In genomic region chr5:103114440-103114839, GRCh38 we compare ENCODE assay signal across 23 cellular contexts. TPM values are rescaled to one million over a fixed set of nuclear protein-coding genes. Genes with fewer than 3 reads are reported as not detected.
A peak's percentile ranks its signal among the peaks of the same experiment; 100 is the strongest.
DNase-seq lines count a peak whose midpoint lies in the region; ATAC-seq and TF ChIP-seq lines count a peak whose summit lies in the region.
"Had no signal": no experiment of that assay in that cellular context is flagged by ENCODE, and none has a peak within 500 bp of the region (broad histone marks: within the 10 kb centered on the region; RNA-seq: fewer than 3 reads in every experiment).

No MANE protein-coding gene starts in this region.

- intact Hi-C loops in testis (cut with DNase I; ENCODE audit: low total_unique reads), result no loop called here
- intact Hi-C loops in CD8-positive, alpha-beta T cell (cut with DNase I, micrococcal nuclease), result no loop called here

- H3K36me3 Mint-ChIP-seq in CD8-positive, alpha-beta T cell, result peaks cover 4% of the 10 kb centered on the region

- H3K4me1 ChIP-seq in testis, result no peaks in the 10 kb centered on the region
- H3K4me1 ChIP-seq in CD8-positive, alpha-beta T cell (ENCODE audit: insufficient read depth, low read length), result peaks cover 34% of the 10 kb centered on the region

- H3K4me3 Mint-ChIP-seq in CD8-positive, alpha-beta T cell, result no peak overlapping the region
- H3K4me3 Mint-ChIP-seq: H9 had no signal

- CTCF ChIA-PET in CD8-positive, alpha-beta T cell (lab: Charles Lee), result interaction anchor here (1.0 kb wide), 1 partner anchor 25 kb away, joined by 3 read pairs; no protein-coding TSS in a partner anchor

- H3K27me3 Mint-ChIP-seq in CD8-positive, alpha-beta T cell (ENCODE audit: low read depth), result no peaks in the 10 kb centered on the region
- H3K27me3 Mint-ChIP-seq: CD8-positive, alpha-beta memory T cell had no signal

- H3K27me3 ChIP-seq in testis, result no peaks in the 10 kb centered on the region
- no peaks in the 10 kb centered on the region for H3K27me3 ChIP-seq in CD8-positive, alpha-beta T cell (ENCODE audit: insufficient read depth, low read length)
- H3K27me3 ChIP-seq: MG63 had no signal

- no peak overlapping the region for H3K27ac ChIP-seq in testis
- H3K27ac ChIP-seq in CD8-positive, alpha-beta T cell (ENCODE audit: low read depth, low read length), result no peak overlapping the region
- H3K27ac ChIP-seq: A549, RWPE1 had no signal

- H3K4me3 ChIP-seq in testis, result no peak overlapping the region
- H3K4me3 ChIP-seq in CD8-positive, alpha-beta T cell (ENCODE audit: low read depth, low read length), result no peak overlapping the region
- H3K4me3 ChIP-seq: A549, MG63 had no signal

- H3K36me3 ChIP-seq in testis (ENCODE audit: low read depth, missing control alignments), result no peaks in the 10 kb centered on the region
- no peaks in the 10 kb centered on the region for H3K36me3 ChIP-seq in CD8-positive, alpha-beta T cell (ENCODE audit: insufficient read depth, low read length)
- H3K36me3 ChIP-seq: MG63 had no signal

- no peaks in the 10 kb centered on the region for H3K9me3 ChIP-seq in testis
- no peaks in the 10 kb centered on the region for H3K9me3 ChIP-seq in CD8-positive, alpha-beta T cell (ENCODE audit: low read length)
- H3K9me3 ChIP-seq: A549, MG63 had no signal

- DNase-seq in CMK (ENCODE audit: low read depth) (peak; percentile 45), M059J (ENCODE audit: low read depth) (peak; percentile 80), SKM-1 treated with dmso at 0.1 percent for 144 hours (lab: John Stamatoyannopoulos, UW; ENCODE audit: unreplicated experiment) (peak; percentile 38), iris pigment epithelial cell (ENCODE audit: low read depth) (peak; percentile 3), testis (no peak), cerebellar nuclear complex (lab: John Stamatoyannopoulos, UW) (no peak)
- DNase-seq in CD8-positive, alpha-beta T cell, result no peak
- DNase-seq: CD8-positive, alpha-beta memory T cell; DMS79; H9; Karpas-422; MG63; NCI-H1092; NCI-H146; NCI-H2029 treated with DMSO at 0.1 percent for 48 hours; NCI-H2171; NCI-H446; NCI-H526 treated with DMSO at 0.1 percent for 48 hours; SIG-M5 had no signal

- H3K9me3 Mint-ChIP-seq in CD8-positive, alpha-beta T cell, result no peaks in the 10 kb centered on the region
- H3K9me3 Mint-ChIP-seq: H9 had no signal

- H3K27ac Mint-ChIP-seq in CD8-positive, alpha-beta T cell, result no peak overlapping the region
- H3K27ac Mint-ChIP-seq: H9 had no signal

- no peak for ATAC-seq in CD8-positive, alpha-beta T cell
- ATAC-seq in GM18868 (IDR thresholded peaks at IDR 0.05; ENCODE audit: unreplicated experiment), result no peak
- ATAC-seq: A549, SK-N-SH treated with all-trans-retinoic acid at 6 μM for 48 hours had no signal

- H3K4me1 Mint-ChIP-seq in CD8-positive, alpha-beta T cell (ENCODE audit: low read depth), result peaks cover 54% of the 10 kb centered on the region

- no peak for TF ChIP-seq CTCF in testis (IDR thresholded peaks at IDR 0.05)
- no peak for TF ChIP-seq CTCF in CD8-positive, alpha-beta T cell (IDR thresholded peaks at IDR 0.05)

- 65 to 89% methylated on average over 2 of the region's 2 CpGs for WGBS in testis, 2 donors

- no peak for TF ChIP-seq POLR2A in testis (IDR thresholded peaks at IDR 0.05)

- POLR2A ChIA-PET in CD8-positive, alpha-beta T cell (lab: Charles Lee), result interaction anchor here (0.6 kb wide), 1 partner anchor 131 kb away, joined by 5 read pairs; no protein-coding TSS in a partner anchor

RNA-seq across cellular contexts. Expression of gene GIN1, which starts 5.5 kb away (rescaled TPM):
- total RNA-seq in M059J (2014; rRNA removed; shearing (Covaris generic)), result 4.1 and 7.6 TPM in 2 replicates
- total RNA-seq in testis, result 10 to 100 TPM; 12.5 to 16.8 TPM
- 6.7 TPM for polyA plus RNA-seq in testis (ENCODE audit: insufficient read depth, low read depth, low replicate concordance)
- 1 to 10 TPM; 1.5 to 1.6 TPM for total RNA-seq in CD8-positive, alpha-beta T cell

RNA-seq across cellular contexts. Expression of gene PPIP5K2, which starts 5.7 kb away (rescaled TPM):
- 22.4 and 23.4 TPM in 2 replicates for total RNA-seq in M059J (2014; rRNA removed; shearing (Covaris generic))
- total RNA-seq in testis, result 10 to 100 TPM; 30.4 to 42.8 TPM
- polyA plus RNA-seq in testis (ENCODE audit: insufficient read depth, low read depth, low replicate concordance), result 23.7 TPM
- total RNA-seq in CD8-positive, alpha-beta T cell, result 10 to 100 TPM; 43.4 to 51.1 TPM

Comparison
In these comparisons a context has a peak if more than half of its experiments do, and no peak if none do; other contexts are left out.
1. DNase-seq: peak in CMK (single experiment), M059J (single experiment), SKM-1 treated with dmso at 0.1 percent for 144 hours (single experiment) and iris pigment epithelial cell (single experiment); none in testis (single experiment), CD8-positive, alpha-beta T cell (0 of 7) and cerebellar nuclear complex (0 of 2).